Comparison of ENCODE assay signal across 8 cellular contexts in the genomic region with DNA sequence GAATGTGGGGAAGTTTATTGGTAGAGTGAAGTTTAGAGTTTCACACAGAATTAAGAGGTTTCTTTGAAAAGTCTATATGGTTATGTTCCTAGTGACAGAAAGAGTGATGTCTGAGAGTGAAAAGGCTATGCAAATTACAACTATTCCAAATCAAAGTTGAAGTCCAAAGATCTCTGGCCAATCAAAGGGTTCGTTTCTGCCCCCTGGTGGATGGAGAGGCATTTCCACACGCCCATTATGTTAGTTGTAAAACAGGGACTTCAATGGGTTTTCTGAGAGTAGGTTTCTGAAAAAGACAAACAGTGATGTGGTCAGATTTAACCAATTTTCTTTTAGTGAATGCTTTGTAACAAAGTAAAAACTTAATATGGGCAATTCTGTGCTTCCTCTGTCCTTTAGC.
DNase-seq lines count a peak whose midpoint lies in the region; ATAC-seq and TF ChIP-seq lines count a peak whose summit lies in the region.

No MANE protein-coding gene starts in this region.

- TF ChIP-seq CTCF in endothelial cell (IDR thresholded peaks at IDR 0.05; ENCODE audit: unreplicated experiment) = peak; percentile 83

- CTCF ChIA-PET in naive thymus-derived CD4-positive, alpha-beta T cell (lab: Charles Lee) = interaction anchor here (0.6 kb wide), 1 partner anchor 29 kb away, joined by 3 read pairs; no protein-coding TSS in a partner anchor

- H3K9me3 ChIP-seq in naive thymus-derived CD4-positive, alpha-beta T cell (ENCODE audit: control insufficient read depth in 2 of 3, low read length in 3 of 3) = no peaks in the 10 kb centered on the region

- intact Hi-C loops in naive thymus-derived CD4-positive, alpha-beta T cell (cut with micrococcal nuclease) = loop anchor here in 1 of 2 donors (5.0 to 10.0 kb wide), 4 partner anchors 462 to 1568 kb away; no protein-coding TSS in a partner anchor

- POLR2A ChIA-PET in naive thymus-derived CD4-positive, alpha-beta T cell (lab: Charles Lee) = no interaction called here

- no peaks in the 10 kb centered on the region for H3K36me3 Mint-ChIP-seq in endothelial cell (ENCODE audit: low read depth, unreplicated experiment)
- no peaks in the 10 kb centered on the region for H3K36me3 Mint-ChIP-seq in naive thymus-derived CD4-positive, alpha-beta T cell

- H3K4me1 ChIP-seq in naive thymus-derived CD4-positive, alpha-beta T cell (ENCODE audit: control insufficient read depth in 2 of 2, insufficient read depth in 2 of 2, low read length in 2 of 2) = no peaks in the 10 kb centered on the region

- no peaks in the 10 kb centered on the region for H3K27me3 ChIP-seq in naive thymus-derived CD4-positive, alpha-beta T cell (ENCODE audit: control insufficient read depth in 2 of 2, insufficient read depth in 2 of 2, low read length in 2 of 2)

- peaks cover 1% of the 10 kb centered on the region for H3K27me3 Mint-ChIP-seq in endothelial cell (ENCODE audit: unreplicated experiment)
- peaks cover 4 to 33% (median 25%) of the 10 kb centered on the region in 5 donors for H3K27me3 Mint-ChIP-seq in naive thymus-derived CD4-positive, alpha-beta T cell

- H3K4me3 Mint-ChIP-seq in endothelial cell (ENCODE audit: unreplicated experiment) = no peak overlapping the region
- H3K4me3 Mint-ChIP-seq in naive thymus-derived CD4-positive, alpha-beta T cell = no peak overlapping the region

- H3K27ac ChIP-seq in naive thymus-derived CD4-positive, alpha-beta T cell (ENCODE audit: low read depth, low read length) = no peak overlapping the region

- H3K36me3 ChIP-seq in naive thymus-derived CD4-positive, alpha-beta T cell (ENCODE audit: control insufficient read depth in 2 of 3, insufficient read depth in 3 of 3, low read length in 3 of 3) = no peaks in the 10 kb centered on the region

- no peak overlapping the region for H3K4me3 ChIP-seq in naive thymus-derived CD4-positive, alpha-beta T cell (ENCODE audit: low read length)

- H3K27ac Mint-ChIP-seq in endothelial cell (ENCODE audit: unreplicated experiment) = no peak overlapping the region
- no peak overlapping the region for H3K27ac Mint-ChIP-seq in naive thymus-derived CD4-positive, alpha-beta T cell

- H3K4me1 Mint-ChIP-seq in endothelial cell (ENCODE audit: unreplicated experiment) = peaks cover 7% of the 10 kb centered on the region
- H3K4me1 Mint-ChIP-seq in naive thymus-derived CD4-positive, alpha-beta T cell = no peaks in the 10 kb centered on the region

- peak; percentile 82 for ATAC-seq in GM19395 (IDR thresholded peaks at IDR 0.05; ENCODE audit: unreplicated experiment)
- no peak for ATAC-seq in GM18870 (IDR thresholded peaks at IDR 0.05; ENCODE audit: unreplicated experiment)
- ATAC-seq in naive thymus-derived CD4-positive, alpha-beta T cell = no peak

- no peaks in the 10 kb centered on the region for H3K9me3 Mint-ChIP-seq in endothelial cell (ENCODE audit: unreplicated experiment)
- peaks cover 0 to 1% (median 0%) of the 10 kb centered on the region in 11 donors for H3K9me3 Mint-ChIP-seq in naive thymus-derived CD4-positive, alpha-beta T cell

- DNase-seq in NCI-H1417 (lab: John Stamatoyannopoulos, UW) (peak in 2 of 3 experiments; percentile 0 to 39), NCI-H1417 treated with DMSO at 0.1 percent for 48 hours (lab: John Stamatoyannopoulos, UW) (no peak), NAMALWA (ENCODE audit: low spot score) (peak; percentile 81), endothelial cell (ENCODE audit: low spot score) (peak; percentile 65)
- DNase-seq in stimulated activated CD8-positive, alpha-beta memory T cell treated with anti-CD3 and anti-CD28 coated beads, Interleukin-4, amount 100 ng/mL, for 48 hours = peak; percentile 42
- no peak for DNase-seq in naive thymus-derived CD4-positive, alpha-beta T cell

Comparison
In these comparisons a context has a peak if more than half of its experiments do, and no peak if none do; other contexts are left out.
1. DNase-seq: peak in NCI-H1417 (2 of 3), NAMALWA (single experiment), endothelial cell (single experiment) and stimulated activated CD8-positive, alpha-beta memory T cell treated with anti-CD3 and anti-CD28 coated beads, Interleukin-4, amount 100 ng/mL, for 48 hours (single experiment); none in NCI-H1417 treated with DMSO at 0.1 percent for 48 hours (single experiment) and naive thymus-derived CD4-positive, alpha-beta T cell (0 of 9).